ENCODE assay signal across 12 cellular contexts in the genomic region with DNA sequence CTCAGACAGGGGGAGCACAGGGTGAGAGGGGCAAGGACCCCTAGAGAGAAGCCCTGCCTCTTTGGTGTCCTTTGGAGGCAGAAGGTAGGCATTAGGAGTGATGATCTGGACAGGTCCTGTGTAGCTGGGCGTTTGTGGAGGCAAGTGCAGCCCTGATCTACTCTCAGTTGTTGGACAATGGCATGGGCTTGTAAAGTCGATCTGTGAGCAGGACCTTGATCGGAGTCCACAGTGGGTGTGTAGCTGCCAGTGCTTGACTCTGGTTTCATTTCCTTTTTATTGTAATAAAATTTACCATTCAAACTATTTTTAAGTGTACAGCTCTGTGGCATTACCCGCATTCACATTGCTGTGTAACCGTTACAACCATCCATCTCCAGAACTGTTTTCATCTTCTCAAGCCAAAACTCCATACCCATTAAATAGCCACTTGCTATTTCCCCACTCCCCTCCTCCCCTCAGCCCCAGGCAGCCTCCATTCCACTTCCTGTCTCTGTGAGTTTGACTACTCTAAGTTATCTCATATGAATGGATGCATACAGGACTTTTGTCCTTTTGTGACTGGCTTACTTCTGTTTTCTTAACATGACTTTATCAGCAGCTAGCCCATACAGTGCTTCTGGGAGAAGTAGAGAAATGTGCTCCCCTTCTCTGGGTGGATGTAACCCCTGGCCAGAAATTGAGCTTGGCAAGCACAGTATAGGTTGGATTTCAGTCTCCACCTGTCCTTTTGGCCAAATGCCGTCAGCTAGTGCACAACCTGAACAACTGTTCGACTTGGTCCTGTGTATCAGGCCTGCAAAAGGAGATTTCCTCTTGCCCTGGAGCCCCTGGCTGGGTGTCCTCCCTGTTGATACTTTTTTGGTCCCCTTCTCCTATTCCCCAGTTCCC.
DNase-seq lines count a peak whose midpoint lies in the region; ATAC-seq, FAIRE-seq and TF ChIP-seq lines count a peak whose summit lies in the region.
"Had no signal": no experiment of that assay in that cellular context is flagged by ENCODE, and none has a peak within 500 bp of the region (broad histone marks: within the 10 kb centered on the region; RNA-seq: fewer than 3 reads in every experiment).

No MANE protein-coding gene starts in this region.

- no peaks in the 10 kb centered on the region for H3K27me3 ChIP-seq in mucosa of rectum (ENCODE audit: control insufficient read depth in 2 of 2, insufficient read depth in 2 of 2, low read length in 2 of 2)

- H3K4me3 ChIP-seq in mucosa of rectum (ENCODE audit: low read length in 2 of 2): peak overlapping the region; percentile 14 to 19

- peak; percentile 92 for DNase-seq in NOMO-1 treated with dmso at 0.1 percent for 144 hours (lab: John Stamatoyannopoulos, UW; ENCODE audit: unreplicated experiment)
- no peak for DNase-seq in D721Med (ENCODE audit: insufficient read length, low spot score)
- DNase-seq in posterior cingulate gyrus: no peak
- DNase-seq: mesenchymal stem cell; NCI-H1930; stimulated activated CD4-positive, alpha-beta T cell treated with anti-CD3 and anti-CD28 coated beads, Interleukin-2, amount 100 ng/mL, for 48 hours had no signal

- peak overlapping the region; percentile 26 to 48 for H3K27ac ChIP-seq in mucosa of rectum (ENCODE audit: low read depth in 2 of 2, low read length in 2 of 2)
- H3K27ac ChIP-seq: epithelial cell of prostate had no signal

- H3K9me3 ChIP-seq in mucosa of rectum (ENCODE audit: control insufficient read depth in 2 of 2, low read length in 2 of 2): no peaks in the 10 kb centered on the region

- TF ChIP-seq CTCF in D721Med (IDR thresholded peaks at IDR 0.05; ENCODE audit: insufficient read depth, missing control alignments): no peak

- no peaks in the 10 kb centered on the region for H3K36me3 ChIP-seq in mucosa of rectum (ENCODE audit: control insufficient read depth in 2 of 2, insufficient read depth in 2 of 2, low read length in 2 of 2)

- H3K9ac ChIP-seq in mucosa of rectum (ENCODE audit: low read depth in 1 of 2, low read length in 2 of 2): no peak overlapping the region

- ATAC-seq in GM18520 (IDR thresholded peaks at IDR 0.05; ENCODE audit: unreplicated experiment) (peak; percentile 27), HG02642 (IDR thresholded peaks at IDR 0.05; ENCODE audit: poor library complexity, unreplicated experiment) (peak; percentile 38), HG03025 (IDR thresholded peaks at IDR 0.05; ENCODE audit: low FRiP score, unreplicated experiment) (no peak), HG02970 (IDR thresholded peaks at IDR 0.05; ENCODE audit: low FRiP score, unreplicated experiment) (no peak)

- intact Hi-C loops in posterior cingulate gyrus (cut with DNase I): no loop called here

- no peak for FAIRE-seq in D721Med (lab: Jason Lieb, UNC)

- H3K4me1 ChIP-seq in mucosa of rectum (ENCODE audit: control insufficient read depth in 2 of 2, insufficient read depth in 2 of 2, low read length in 2 of 2): peaks cover 6 to 22% of the 10 kb centered on the region in 2 donors

Comparison
In these comparisons a context has a peak if more than half of its experiments do, and no peak if none do; other contexts are left out.
1. ATAC-seq: peak in GM18520 (single experiment) and HG02642 (single experiment); none in HG03025 (single experiment) and HG02970 (single experiment).